Comparison of ENCODE assay signal across 8 cellular contexts in genomic region chr13:48037346-48038173, GRCh38. TPM values are rescaled to one million over a fixed set of nuclear protein-coding genes. Genes with fewer than 3 reads are reported as not detected.
DNase-seq lines count a peak whose midpoint lies in the region; ATAC-seq and TF ChIP-seq lines count a peak whose summit lies in the region.

Gene NUDT15, plus strand, starts transcription at chr13:48037726. Its CDS starts 21 bp downstream, at chr13:48037747.

- peaks cover 0 to 19% (median 7%) of the 10 kb centered on the region in 3 donors for H3K4me1 ChIP-seq in gastroesophageal sphincter

- DNase-seq in GM10266 (ENCODE audit: extremely low spot score) (peak; percentile 89), NB4 (ENCODE audit: low read depth) (peak; percentile 99), SK-N-MC (ENCODE audit: low read depth, low spot score) (peak; percentile 77), non-pigmented ciliary epithelial cell (ENCODE audit: low read depth) (peak; percentile 82), superior temporal gyrus (ENCODE audit: extremely low spot score) (peak; percentile 96)
- peak; percentile 97 for DNase-seq in activated naive CD4-positive, alpha-beta T cell treated with anti-CD3 and anti-CD28 coated beads, Interleukin-2, amount 10 ng/mL, durations not matched to agents 7 days and 5 days

- ATAC-seq in HG02571 (IDR thresholded peaks at IDR 0.05; ENCODE audit: unreplicated experiment) (peak; percentile 92), gastroesophageal sphincter (peak; percentile 98)

- no peaks in the 10 kb centered on the region for H3K9me3 ChIP-seq in SK-N-MC (ENCODE audit: low read depth, low read length)
- no peaks in the 10 kb centered on the region for H3K9me3 ChIP-seq in gastroesophageal sphincter

- H3K27ac ChIP-seq in SK-N-MC (peak within 1 kb of the TSS; percentile 97), gastroesophageal sphincter (peak within 1 kb of the TSS; percentile 77 to 99 (median 97))

- H3K27me3 Mint-ChIP-seq in activated naive CD4-positive, alpha-beta T cell treated with anti-CD3 and anti-CD28 coated beads, Interleukin-2, amount 10 ng/mL, durations not matched to agents 7 days and 5 days, result peaks cover 5% of the 10 kb centered on the region

- peaks cover 48% of the 10 kb centered on the region for H3K4me1 Mint-ChIP-seq in activated naive CD4-positive, alpha-beta T cell treated with anti-CD3 and anti-CD28 coated beads, Interleukin-2, amount 10 ng/mL, durations not matched to agents 7 days and 5 days

- H3K36me3 Mint-ChIP-seq in activated naive CD4-positive, alpha-beta T cell treated with anti-CD3 and anti-CD28 coated beads, Interleukin-2, amount 10 ng/mL, durations not matched to agents 7 days and 5 days, result peaks cover 48% of the 10 kb centered on the region

- no peaks in the 10 kb centered on the region for H3K27me3 ChIP-seq in gastroesophageal sphincter

- CTCF ChIA-PET in activated naive CD4-positive, alpha-beta T cell treated with anti-CD3 and anti-CD28 coated beads, Interleukin-2, amount 10 ng/mL, durations not matched to agents 7 days and 5 days (lab: Charles Lee), result interaction anchor here (1.0 to 2.3 kb wide), 13 partner anchors 10 to 239 kb away, joined by 3 to 22 read pairs (median 4); partner anchors contain the start of genes ITM2B, MED4 and SUCLA2

- peak within 1 kb of the TSS; percentile 96 for H3K27ac Mint-ChIP-seq in activated naive CD4-positive, alpha-beta T cell treated with anti-CD3 and anti-CD28 coated beads, Interleukin-2, amount 10 ng/mL, durations not matched to agents 7 days and 5 days

- H3K36me3 ChIP-seq in SK-N-MC (ENCODE audit: insufficient read depth, low read length) (peaks cover 22% of the 10 kb centered on the region), gastroesophageal sphincter (peaks cover 0 to 15% of the 10 kb centered on the region in 2 donors)

- peak within 1 kb of the TSS; percentile 93 for H3K4me3 ChIP-seq in NB4 (ENCODE audit: low read depth, low read length)
- peak within 1 kb of the TSS; percentile 94 for H3K4me3 ChIP-seq in SK-N-MC
- H3K4me3 ChIP-seq in gastroesophageal sphincter, result peak within 1 kb of the TSS; percentile 53 to 77

- peaks cover 6% of the 10 kb centered on the region for H3K9me3 Mint-ChIP-seq in activated naive CD4-positive, alpha-beta T cell treated with anti-CD3 and anti-CD28 coated beads, Interleukin-2, amount 10 ng/mL, durations not matched to agents 7 days and 5 days

- TF ChIP-seq POLR2A in NB4 (IDR thresholded peaks at IDR 0.05; ENCODE audit: extremely low read depth, insufficient read length) (peak; percentile 99), gastroesophageal sphincter (IDR thresholded peaks at IDR 0.05) (peak; percentile 85 to 88)

- peak within 1 kb of the TSS; percentile 96 for H3K4me3 Mint-ChIP-seq in activated naive CD4-positive, alpha-beta T cell treated with anti-CD3 and anti-CD28 coated beads, Interleukin-2, amount 10 ng/mL, durations not matched to agents 7 days and 5 days

- peak; percentile 33 for TF ChIP-seq EP300 in gastroesophageal sphincter (IDR thresholded peaks at IDR 0.05)

- 0 to 1% methylated on average over 2 to 12 of the region's 82 CpGs for WGBS in gastroesophageal sphincter (ENCODE audit: low coverage in 1 of 2), 2 donors

- peak within 1 kb of the TSS; percentile 98 for H3K9ac ChIP-seq in SK-N-MC (ENCODE audit: insufficient read length)

- TF ChIP-seq CTCF in GM10266 (IDR thresholded peaks at IDR 0.05; ENCODE audit: control insufficient read depth, insufficient read depth, low read depth, missing control alignments), result peak; percentile 99
- peak; percentile 99 for TF ChIP-seq CTCF in NB4 (IDR thresholded peaks at IDR 0.05; ENCODE audit: low read depth, low read length)
- TF ChIP-seq CTCF in gastroesophageal sphincter (IDR thresholded peaks at IDR 0.05), result peak; percentile 92 to 98 (median 98)

RNA-seq across cellular contexts. Expression of gene NUDT15, which starts in this region (rescaled TPM):
- 1 to 10 TPM; 6.1 to 7.5 (median 7.4) TPM for total RNA-seq in gastroesophageal sphincter

Comparison
In these comparisons a context has a peak if more than half of its experiments do, and no peak if none do; other contexts are left out.
1. Peak in every context shown above with its lines: DNase-seq, ATAC-seq, H3K4me3 ChIP-seq and H3K27ac ChIP-seq.